Comparison of ENCODE assay signal across 18 cellular contexts in the genomic region with DNA sequence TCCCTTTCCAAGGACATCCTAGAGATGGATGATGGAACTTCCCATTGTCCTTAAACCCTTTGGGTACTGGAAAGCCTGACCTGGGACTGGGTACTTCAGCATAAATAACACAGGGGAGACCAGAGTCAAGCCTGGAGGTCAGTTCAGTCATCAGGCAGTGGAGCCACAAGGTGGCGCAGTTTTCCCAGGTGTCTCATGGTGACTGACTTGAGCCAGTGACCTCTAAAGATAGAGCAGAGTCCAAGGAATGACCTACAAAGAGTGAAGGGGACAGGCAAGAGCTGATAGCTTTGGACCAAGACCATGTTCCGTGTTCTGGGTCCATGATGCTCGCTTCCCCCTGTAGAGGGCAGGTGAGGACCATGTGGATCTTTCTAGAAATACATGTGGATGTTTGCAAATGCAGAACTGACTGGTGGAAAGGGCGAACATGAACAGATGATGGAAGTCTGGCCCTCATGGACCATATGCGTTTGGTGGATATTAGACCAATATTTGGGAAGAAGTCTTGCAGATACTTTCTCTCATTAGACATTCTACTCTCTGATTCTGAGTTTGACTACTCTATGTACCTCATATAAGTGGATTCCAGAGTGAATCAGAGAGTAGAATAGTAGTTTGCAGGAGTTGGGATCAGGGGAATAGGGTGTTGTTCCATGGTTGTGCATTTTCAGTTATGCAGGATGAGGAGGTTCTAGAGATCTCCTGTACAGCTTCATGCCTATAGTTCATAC. TPM values are rescaled to one million over a fixed set of nuclear protein-coding genes. Genes with fewer than 3 reads are reported as not detected.
A peak's percentile ranks its signal among the peaks of the same experiment; 100 is the strongest.
DNase-seq lines count a peak whose midpoint lies in the region; ATAC-seq and TF ChIP-seq lines count a peak whose summit lies in the region.
"Not testable (repeated sequence)": the region's sequence is repeated elsewhere in the genome, so short reads cannot be mapped to it uniquely, and the experiment has no call there.
"Had no signal": no experiment of that assay in that cellular context is flagged by ENCODE, and none has a peak within 500 bp of the region (broad histone marks: within the 10 kb centered on the region; RNA-seq: fewer than 3 reads in every experiment).

No MANE protein-coding gene starts in this region.

- in situ Hi-C loops in brain microvascular endothelial cell (cut with HindIII; ENCODE audit: low pct_ligation_motif_present, low sequenced_read_pairs): not testable (repeated sequence)

- POLR2A ChIA-PET in HEK293T (lab: Yijun Ruan, JAX); WTC11 (lab: Charles Lee): not testable (repeated sequence)

- not testable (repeated sequence) for H3K36me3 ChIP-seq in OCI-LY3 (replicated peaks; ENCODE audit: low read depth, low read length); brain microvascular endothelial cell (replicated peaks)

- H3K27ac Mint-ChIP-seq in WTC11: not testable (repeated sequence)

- H3K27ac ChIP-seq in OCI-LY3 (ENCODE audit: low read length); brain microvascular endothelial cell: not testable (repeated sequence)

- not testable (repeated sequence) for DNase-seq in AG10803 (ENCODE audit: low read depth); HEK293T (ENCODE audit: extremely low spot score); brain microvascular endothelial cell
- peak; percentile 25 for DNase-seq in EL
- DNase-seq in WTC11 (ENCODE audit: low spot score): peak; percentile 77
- peak in 1 of 2 donors; percentile 12 for DNase-seq in foreskin fibroblast
- peak; percentile 6 for DNase-seq in stimulated activated naive CD8-positive, alpha-beta T cell treated with anti-CD3 and anti-CD28 coated beads, Interleukin-15, Interleukin-2, amounts not matched to agents 100 U/mL and 50 U/mL, for 24 hours

- H3K27me3 Mint-ChIP-seq in WTC11 (ENCODE audit: low read depth): not testable (repeated sequence)

- H4K20me1 ChIP-seq in OCI-LY3 (ENCODE audit: insufficient read depth, low read length): not testable (repeated sequence)

- not testable (repeated sequence) for H3K4me3 ChIP-seq in AG10803 (ENCODE audit: low read length); OCI-LY3 (ENCODE audit: low read length); brain microvascular endothelial cell (ENCODE audit: low read depth, low read length); foreskin fibroblast (ENCODE audit: low read depth in 1 of 2, low read length in 2 of 2)

- H3K4me2 ChIP-seq in OCI-LY3 (ENCODE audit: low read length): not testable (repeated sequence)

- not testable (repeated sequence) for H3K4me1 Mint-ChIP-seq in WTC11

- not testable (repeated sequence) for H3K9ac ChIP-seq in OCI-LY3 (ENCODE audit: low read length)

- not testable (repeated sequence) for ATAC-seq in WTC11; stimulated activated naive CD8-positive, alpha-beta T cell treated with anti-CD3 and anti-CD28 coated beads, Interleukin-15, Interleukin-2, amounts not matched to agents 100 U/mL and 50 U/mL, for 24 hours

- not testable (repeated sequence) for H3K9me3 ChIP-seq in OCI-LY3 (ENCODE audit: insufficient read depth, low read length)

- TF ChIP-seq CTCF in AG10803 (conservative IDR thresholded peaks at IDR 0.05; ENCODE audit: low read length): peak; percentile 17
- peak; percentile 36 for TF ChIP-seq CTCF in OCI-LY3 (IDR thresholded peaks at IDR 0.05; ENCODE audit: low read depth, low read length)
- peak; percentile 44 for TF ChIP-seq CTCF in WTC11 (IDR thresholded peaks at IDR 0.05)
- peak; percentile 14 for TF ChIP-seq CTCF in brain microvascular endothelial cell (IDR thresholded peaks at IDR 0.05; ENCODE audit: low read depth, low read length, missing control alignments)
- peak; percentile 6 for TF ChIP-seq CTCF in foreskin fibroblast (IDR thresholded peaks at IDR 0.05; ENCODE audit: low read depth, low read length)

- not testable (repeated sequence) for H3K4me3 Mint-ChIP-seq in WTC11

- not testable (repeated sequence) for H3K79me2 ChIP-seq in OCI-LY3 (ENCODE audit: low read length)

- not testable (repeated sequence) for H3K9me3 Mint-ChIP-seq in WTC11

- not testable (repeated sequence) for H3K36me3 Mint-ChIP-seq in WTC11

- H3K27me3 ChIP-seq in OCI-LY3 (ENCODE audit: low read depth, low read length); brain microvascular endothelial cell (replicated peaks): not testable (repeated sequence)

- H3K4me1 ChIP-seq in OCI-LY3 (ENCODE audit: low read length): not testable (repeated sequence)

- not testable (repeated sequence) for H2AFZ ChIP-seq in OCI-LY3 (ENCODE audit: low read depth, low read length)

- CTCF ChIA-PET in HEK293T (lab: Yijun Ruan, JAX): interaction anchor here (1.9 kb wide), 1 partner anchor 8 kb away, joined by 7 read pairs; no protein-coding TSS in a partner anchor
- CTCF ChIA-PET in WTC11 (lab: Charles Lee): not testable (repeated sequence)

TF ChIP-seq in HEK293T, 16 proteins besides CTCF, POLR2A, EP300 and RAD21:
- 0 out of 2 replicates have a peak, but pooled peaks have one; percentile 23 for TF ChIP-seq L3MBTL2 (conservative IDR thresholded peaks at IDR 0.05)
TF ChIP-seq in HEK293T: peak in this region for 1; not testable (repeated sequence) for 15.

RNA-seq across cellular contexts. Expression of gene PSG4, which starts 6.6 kb away (rescaled TPM):
- not detected in 3 replicates for total RNA-seq in WTC11 (2021)
- total RNA-seq: dorsolateral prefrontal cortex, H1, natural killer cell, NCI-H460, occipital lobe, SJCRH30, skeletal muscle tissue, T-cell had no signal

RNA-seq across cellular contexts. Expression of gene PSG5, which starts 12.5 kb away (rescaled TPM):
- not detected in 3 replicates for total RNA-seq in WTC11 (2021)
- total RNA-seq: H1, kidney, natural killer cell, NCI-H460, occipital lobe, SJCRH30, skeletal muscle tissue, T-cell, vagina had no signal
